ENCODE assay signal across 20 cellular contexts in genomic region chr22:46290121-46290842, GRCh38. TPM values are rescaled to one million over a fixed set of nuclear protein-coding genes. Genes with fewer than 3 reads are reported as not detected.
A peak's percentile ranks its signal among the peaks of the same experiment; 100 is the strongest.
DNase-seq lines count a peak whose midpoint lies in the region; ATAC-seq, FAIRE-seq and TF ChIP-seq lines count a peak whose summit lies in the region.
"Had no signal": no experiment of that assay in that cellular context is flagged by ENCODE, and none has a peak within 500 bp of the region (broad histone marks: within the 10 kb centered on the region; RNA-seq: fewer than 3 reads in every experiment).

No MANE protein-coding gene starts in this region.

- H3K79me2 ChIP-seq in HepG2 (ENCODE audit: insufficient read depth, low read length) (no peaks in the 10 kb centered on the region), OCI-LY7 (ENCODE audit: insufficient read depth, low read depth, low read length) (no peaks in the 10 kb centered on the region)

- intact Hi-C loops in HepG2 (cut with micrococcal nuclease; ENCODE audit: unreplicated experiment) = no loop called here
- intact Hi-C loops in right lobe of liver (cut with DNase I) = no loop called here
- intact Hi-C loops in dendritic cell treated with granulocyte-macrophage colony-stimulating factor and Interleukin-4, amounts not matched to agents 40 ng/mL and 50 ng/mL, for 4 days (cut with micrococcal nuclease) = loop anchor here (5.0 to 10.0 kb wide), 2 partner anchors 38 to 285 kb away; partner anchors contain the start of gene CDPF1
- intact Hi-C loops in naive thymus-derived CD4-positive, alpha-beta T cell (cut with micrococcal nuclease) = no loop called here
- intact Hi-C loops in OCI-LY7 (cut with micrococcal nuclease; ENCODE audit: unreplicated experiment) = loop anchor here (10.0 kb wide), 1 partner anchor 255 kb away; no protein-coding TSS in a partner anchor

- POLR2A ChIA-PET in HepG2 (lab: Yijun Ruan, JAX) = interaction anchor here (1.1 to 2.7 kb wide), 3 partner anchors 10 to 22 kb away, joined by 3 to 9 read pairs (median 8); partner anchors contain the start of gene TTC38
- POLR2A ChIA-PET in naive thymus-derived CD4-positive, alpha-beta T cell (lab: Charles Lee) = interaction anchor here (1.3 kb wide), 1 partner anchor 40 kb away, joined by 4 read pairs; the partner anchor contains the start of gene CDPF1
- POLR2A ChIA-PET in OCI-LY7 (lab: Charles Lee) = no interaction called here
- POLR2A ChIA-PET in RWPE1 (lab: Yijun Ruan, JAX; ENCODE audit: low non-redundant PET) = no interaction called here

- no peaks in the 10 kb centered on the region for H4K20me1 ChIP-seq in HepG2 (ENCODE audit: insufficient read depth, low read length)
- no peaks in the 10 kb centered on the region for H4K20me1 ChIP-seq in OCI-LY7 (ENCODE audit: insufficient read depth, low read length)

- WGBS in HepG2 (ENCODE audit: low lambda C conversion rate) = 98% methylated on average over 17 of the region's 17 CpGs
- WGBS in right lobe of liver (ENCODE audit: insufficient coverage, low coverage, low lambda C conversion rate, missing lambda C conversion rate) = 81% methylated on average over 11 of the region's 17 CpGs

- no peak overlapping the region for H3K9ac ChIP-seq in HepG2 (ENCODE audit: insufficient read depth, low read depth, low read length)

- H3K27ac ChIP-seq in HepG2 (ENCODE audit: extremely low read length, insufficient read depth, low read length) (no peak overlapping the region), right lobe of liver (no peak overlapping the region), OCI-LY7 (ENCODE audit: low read depth, low read length, poor library complexity, severe bottlenecking) (no peak overlapping the region), RWPE1 (no peak overlapping the region)
- no peak overlapping the region for H3K27ac ChIP-seq in naive thymus-derived CD4-positive, alpha-beta T cell (ENCODE audit: low read depth, low read length)
- H3K27ac ChIP-seq: testis had no signal

- TF ChIP-seq EP300 in HepG2 (IDR thresholded peaks at IDR 0.05; ENCODE audit: low read depth in 2 of 2, low read length in 2 of 2) = no peak
- TF ChIP-seq EP300 in HepG2 (CRISPR knock-in tag; IDR thresholded peaks at IDR 0.05; ENCODE audit: borderline replicate concordance) = no peak

- H2AFZ ChIP-seq in HepG2 (ENCODE audit: low read length) (no peak overlapping the region), OCI-LY7 (ENCODE audit: low read length) (no peak overlapping the region)

- CTCF ChIA-PET in HepG2 (lab: Yijun Ruan, JAX; ENCODE audit: low intra/inter-chr PET ratio, low total read pairs) = no interaction called here
- CTCF ChIA-PET in naive thymus-derived CD4-positive, alpha-beta T cell (lab: Charles Lee) = no interaction called here
- CTCF ChIA-PET in OCI-LY7 (lab: Charles Lee; ENCODE audit: unreplicated experiment) = interaction anchor here (0.6 kb wide), 1 partner anchor 165 kb away, joined by 3 read pairs; no protein-coding TSS in a partner anchor
- CTCF ChIA-PET in RWPE1 (lab: Yijun Ruan, JAX) = no interaction called here

- no peak for TF ChIP-seq CTCF in HepG2 (CRISPR knock-in tag; IDR thresholded peaks at IDR 0.05)
- TF ChIP-seq CTCF in right lobe of liver (IDR thresholded peaks at IDR 0.05) = no peak
- no peak for TF ChIP-seq CTCF in OCI-LY7 (conservative IDR thresholded peaks at IDR 0.05; ENCODE audit: low read length)
- no peak for TF ChIP-seq CTCF in RWPE1 (conservative IDR thresholded peaks at IDR 0.05; ENCODE audit: low read depth)

- H3K4me1 ChIP-seq in HepG2 (ENCODE audit: insufficient read depth, low read length) (peaks cover 2% of the 10 kb centered on the region), right lobe of liver (no peaks in the 10 kb centered on the region), OCI-LY7 (ENCODE audit: insufficient read depth, low read length, poor library complexity, severe bottlenecking) (peaks cover 47% of the 10 kb centered on the region)
- peaks cover 0 to 27% of the 10 kb centered on the region in 2 donors for H3K4me1 ChIP-seq in naive thymus-derived CD4-positive, alpha-beta T cell (ENCODE audit: control insufficient read depth in 2 of 2, insufficient read depth in 2 of 2, low read length in 2 of 2)
- H3K4me1 ChIP-seq: testis had no signal

- no peak for FAIRE-seq in HepG2 (lab: Jason Lieb, UNC)
- FAIRE-seq: TTC549 had no signal

- TF ChIP-seq POLR2A in HepG2 (IDR thresholded peaks at IDR 0.05; ENCODE audit: insufficient read depth in 1 of 2, low read depth in 2 of 2, low read length in 2 of 2) (peak in 1 of 2 experiments; percentile 39; a peak in 1 of 4 replicates), right lobe of liver (IDR thresholded peaks at IDR 0.05) (no peak)

- no peaks in the 10 kb centered on the region for H3K9me2 ChIP-seq in OCI-LY7 (ENCODE audit: insufficient read depth, low read length)

- TF ChIP-seq RAD21 in HepG2 (CRISPR knock-in tag; IDR thresholded peaks at IDR 0.05) = no peak

- no peaks in the 10 kb centered on the region for H3K27me3 Mint-ChIP-seq in dendritic cell treated with granulocyte-macrophage colony-stimulating factor and Interleukin-4, amounts not matched to agents 40 ng/mL and 50 ng/mL, for 4 days
- H3K27me3 Mint-ChIP-seq in naive thymus-derived CD4-positive, alpha-beta T cell = no peaks in the 10 kb centered on the region
- H3K27me3 Mint-ChIP-seq: naive B cell had no signal

- H3K36me3 ChIP-seq in HepG2 (replicated peaks in 1 of 2; ENCODE audit: control insufficient read depth in 1 of 2, insufficient read depth in 2 of 2, low read length in 2 of 2) (peaks cover 36 to 67% of the 10 kb centered on the region in 2 experiments), right lobe of liver (peaks cover 0 to 86% (median 48%) of the 10 kb centered on the region in 4 donors), OCI-LY7 (ENCODE audit: insufficient read depth, low read length) (no peaks in the 10 kb centered on the region)
- no peaks in the 10 kb centered on the region for H3K36me3 ChIP-seq in naive thymus-derived CD4-positive, alpha-beta T cell (ENCODE audit: control insufficient read depth in 2 of 3, insufficient read depth in 3 of 3, low read length in 3 of 3)

- H3K9me3 ChIP-seq in HepG2 (ENCODE audit: low read length) = no peaks in the 10 kb centered on the region
- no peaks in the 10 kb centered on the region for H3K9me3 ChIP-seq in right lobe of liver
- no peaks in the 10 kb centered on the region for H3K9me3 ChIP-seq in naive thymus-derived CD4-positive, alpha-beta T cell (ENCODE audit: control insufficient read depth in 2 of 3, low read length in 3 of 3)
- H3K9me3 ChIP-seq in OCI-LY7 (ENCODE audit: low read length) = no peaks in the 10 kb centered on the region
- H3K9me3 ChIP-seq: testis had no signal

- H3K4me3 Mint-ChIP-seq in dendritic cell treated with granulocyte-macrophage colony-stimulating factor and Interleukin-4, amounts not matched to agents 40 ng/mL and 50 ng/mL, for 4 days = no peak overlapping the region
- H3K4me3 Mint-ChIP-seq in naive thymus-derived CD4-positive, alpha-beta T cell = peak overlapping the region in 2 of 10 donors; percentile 51 to 64
- H3K4me3 Mint-ChIP-seq: HFFc6 had no signal

- ATAC-seq in HepG2 = no peak
- no peak for ATAC-seq in right lobe of liver
- peak; percentile 30 for ATAC-seq in naive thymus-derived CD4-positive, alpha-beta T cell

- H3K9me3 Mint-ChIP-seq in dendritic cell treated with granulocyte-macrophage colony-stimulating factor and Interleukin-4, amounts not matched to agents 40 ng/mL and 50 ng/mL, for 4 days = no peaks in the 10 kb centered on the region
- peaks cover 0 to 5% (median 0%) of the 10 kb centered on the region in 11 donors for H3K9me3 Mint-ChIP-seq in naive thymus-derived CD4-positive, alpha-beta T cell
- H3K9me3 Mint-ChIP-seq: HFFc6 had no signal

- DNase-seq in HepG2 (ENCODE audit: low spot score) = no peak
- no peak for DNase-seq in right lobe of liver
- no peak for DNase-seq in naive thymus-derived CD4-positive, alpha-beta T cell
- DNase-seq in NCI-H446 (lab: John Stamatoyannopoulos, UW) = no peak
- DNase-seq in OCI-LY7 (ENCODE audit: low spot score) = no peak
- no peak for DNase-seq in nucleus accumbens (lab: John Stamatoyannopoulos, UW)
- no peak for DNase-seq in RWPE1 (ENCODE audit: low spot score)
- DNase-seq: activated CD4-positive, alpha-beta T cell treated with anti-CD3 and anti-CD28 coated beads for 4 hours; activated naive CD4-positive, alpha-beta T cell; head of caudate nucleus; HFFc6; mammary epithelial cell; naive B cell; NCI-H2029; NCI-H510A treated with DMSO at 0.1 percent for 48 hours; RPMI8226; testis had no signal

- in situ Hi-C loops in HepG2 (cut with HindIII; ENCODE audit: extremely low pct_ligation_motif_present, low pct_unique_long_range_greater_than_20kb) = no loop called here

- H3K4me3 ChIP-seq in HepG2 (replicated peaks in 1 of 3; ENCODE audit: insufficient read depth in 1 of 3, low read depth in 2 of 3, low read length in 3 of 3) = no peak overlapping the region
- no peak overlapping the region for H3K4me3 ChIP-seq in right lobe of liver
- H3K4me3 ChIP-seq in naive thymus-derived CD4-positive, alpha-beta T cell (ENCODE audit: low read length) = no peak overlapping the region
- no peak overlapping the region for H3K4me3 ChIP-seq in OCI-LY7 (ENCODE audit: low read depth, low read length, poor library complexity, severe bottlenecking)
- H3K4me3 ChIP-seq: testis had no signal

- H3K36me3 Mint-ChIP-seq in dendritic cell treated with granulocyte-macrophage colony-stimulating factor and Interleukin-4, amounts not matched to agents 40 ng/mL and 50 ng/mL, for 4 days (ENCODE audit: low read depth) = peaks cover 78% of the 10 kb centered on the region
- H3K36me3 Mint-ChIP-seq in naive thymus-derived CD4-positive, alpha-beta T cell = peaks cover 4 to 31% (median 7%) of the 10 kb centered on the region in 5 donors

- H3K4me2 ChIP-seq in HepG2 (ENCODE audit: low read depth, low read length) (no peak overlapping the region), OCI-LY7 (ENCODE audit: low read length) (no peak overlapping the region)

- BruUV-seq in HepG2 (replicated peaks; lab: Mats Ljungman, UMichigan) (no TSS peak), OCI-LY7 (replicated peaks; lab: Mats Ljungman, UMichigan) (no TSS peak)

- H3K27me3 ChIP-seq in HepG2 (ENCODE audit: control insufficient read depth in 1 of 2, insufficient read depth in 2 of 2, low read length in 2 of 2) (no peaks in the 10 kb centered on the region), right lobe of liver (no peaks in the 10 kb centered on the region)
- H3K27me3 ChIP-seq in naive thymus-derived CD4-positive, alpha-beta T cell (ENCODE audit: control insufficient read depth in 2 of 2, insufficient read depth in 2 of 2, low read length in 2 of 2) = no peaks in the 10 kb centered on the region
- H3K27me3 ChIP-seq: testis had no signal

- H3K27ac Mint-ChIP-seq in dendritic cell treated with granulocyte-macrophage colony-stimulating factor and Interleukin-4, amounts not matched to agents 40 ng/mL and 50 ng/mL, for 4 days = peak overlapping the region; percentile 72
- peak overlapping the region in 1 of 9 donors; percentile 69 for H3K27ac Mint-ChIP-seq in naive thymus-derived CD4-positive, alpha-beta T cell
- H3K27ac Mint-ChIP-seq: HFFc6 had no signal

- peaks cover 45% of the 10 kb centered on the region for H3K4me1 Mint-ChIP-seq in dendritic cell treated with granulocyte-macrophage colony-stimulating factor and Interleukin-4, amounts not matched to agents 40 ng/mL and 50 ng/mL, for 4 days (ENCODE audit: low read depth)
- H3K4me1 Mint-ChIP-seq in naive thymus-derived CD4-positive, alpha-beta T cell = peaks cover 0 to 38% (median 9%) of the 10 kb centered on the region in 7 donors

RNA-seq across cellular contexts. Expression of gene GTSE1, which starts 6.4 kb away (rescaled TPM):
- total RNA-seq in HepG2 (2016; rRNA removed; fragmentation: Illumina TruSeq; extraction: Trizol) (13.5 and 15.3 TPM in 2 replicates), right lobe of liver (under 1 TPM; 0.15 to 0.84 (median 0.52) TPM), OCI-LY7 (2022) (109 and 114 TPM in 2 replicates)
- total RNA-seq in HepG2 (2016; cell fraction: cytosol; rRNA removed; fragmentation: Illumina TruSeq; extraction: Trizol; ENCODE audit: low read depth) = 9.5 and 10.9 TPM in 2 replicates
- 12.5 and 14.4 TPM in 2 replicates for total RNA-seq in HepG2 (2016; cell fraction: insoluble cytoplasmic fraction; rRNA removed; fragmentation: Illumina TruSeq; extraction: Trizol)
- total RNA-seq in HepG2 (2016; cell fraction: membrane; rRNA removed; fragmentation: Illumina TruSeq; extraction: Trizol) = 16.2 and 16.3 TPM in 2 replicates
- 13.0 and 13.4 TPM in 2 replicates for total RNA-seq in HepG2 (2016; cell fraction: nucleus; rRNA removed; fragmentation: Illumina TruSeq; extraction: Trizol)
- 7.0 and 10.7 TPM in 2 replicates for polyA plus RNA-seq in HepG2 (2011; rRNA removed)
- 4.1 and 6.8 TPM in 2 replicates for polyA plus RNA-seq in HepG2 (2011; cell fraction: cytosol; rRNA removed)
- 14.2 and 21.4 TPM in 2 replicates for polyA plus RNA-seq in HepG2 (2011; cell fraction: nucleus; rRNA removed)
- 4.6 and 8.5 TPM in 2 replicates for polyA plus RNA-seq in HepG2 (2012)
- polyA plus RNA-seq in HepG2 (2016; cell fraction: cytosol; fragmentation: Illumina TruSeq; extraction: Trizol; ENCODE audit: low read depth) = 6.3 and 6.9 TPM in 2 replicates
- 17.8 and 23.8 TPM in 2 replicates for polyA plus RNA-seq in HepG2 (2016; cell fraction: insoluble cytoplasmic fraction; fragmentation: Illumina TruSeq; extraction: Trizol; ENCODE audit: low read depth)
- polyA plus RNA-seq in HepG2 (2016; cell fraction: membrane; fragmentation: Illumina TruSeq; extraction: Trizol; ENCODE audit: low read depth) = 16.6 and 17.2 TPM in 2 replicates
- 56.0 and 61.7 TPM in 2 replicates for polyA plus RNA-seq in HepG2 (2016; cell fraction: nucleus; fragmentation: Illumina TruSeq; extraction: Trizol; ENCODE audit: insufficient read depth, low read depth)
- polyA minus RNA-seq in HepG2 (2011; rRNA and poly(A)+ RNA removed; ENCODE audit: low replicate concordance) = 12.6 and 23.6 TPM in 2 replicates
- 6.7 and 8.3 TPM in 2 replicates for polyA minus RNA-seq in HepG2 (2011; cell fraction: cytosol; rRNA and poly(A)+ RNA removed)
- polyA minus RNA-seq in HepG2 (2011; cell fraction: nucleus; rRNA and poly(A)+ RNA removed) = 9.7 and 11.5 TPM in 2 replicates
- 10 to 100 TPM in 1 of 5 experiments, under 1 TPM in 2, not detected in 2; 0.30 to 55.5 (median 0.61) TPM for total RNA-seq in naive thymus-derived CD4-positive, alpha-beta T cell
- polyA plus RNA-seq in naive thymus-derived CD4-positive, alpha-beta T cell = not detected
- 54.7 and 56.0 TPM in 2 replicates for total RNA-seq in OCI-LY7 (2014; rRNA removed; shearing (Covaris generic))

RNA-seq across cellular contexts. Expression of gene TTC38, which starts 22.5 kb away (rescaled TPM):
- total RNA-seq in HepG2 (2016; rRNA removed; fragmentation: Illumina TruSeq; extraction: Trizol) (105 and 106 TPM in 2 replicates), right lobe of liver (100 to 1,000 TPM in 5 of 6 experiments, 10 to 100 TPM in 1; 91.1 to 278 (median 195) TPM), OCI-LY7 (2022) (2.4 and 2.7 TPM in 2 replicates)
- 14.0 and 16.3 TPM in 2 replicates for total RNA-seq in HepG2 (2016; cell fraction: cytosol; rRNA removed; fragmentation: Illumina TruSeq; extraction: Trizol; ENCODE audit: low read depth)
- 103 and 105 TPM in 2 replicates for total RNA-seq in HepG2 (2016; cell fraction: insoluble cytoplasmic fraction; rRNA removed; fragmentation: Illumina TruSeq; extraction: Trizol)
- total RNA-seq in HepG2 (2016; cell fraction: membrane; rRNA removed; fragmentation: Illumina TruSeq; extraction: Trizol) = 37.6 and 39.1 TPM in 2 replicates
- 81.8 and 89.6 TPM in 2 replicates for total RNA-seq in HepG2 (2016; cell fraction: nucleus; rRNA removed; fragmentation: Illumina TruSeq; extraction: Trizol)
- 101 and 112 TPM in 2 replicates for polyA plus RNA-seq in HepG2 (2011; rRNA removed)
- polyA plus RNA-seq in HepG2 (2011; cell fraction: cytosol; rRNA removed) = 120 and 124 TPM in 2 replicates
- polyA plus RNA-seq in HepG2 (2011; cell fraction: nucleus; rRNA removed) = 228 and 272 TPM in 2 replicates
- polyA plus RNA-seq in HepG2 (2012) = 67.9 and 76.1 TPM in 2 replicates
- polyA plus RNA-seq in HepG2 (2016; cell fraction: cytosol; fragmentation: Illumina TruSeq; extraction: Trizol; ENCODE audit: low read depth) = 14.5 and 15.5 TPM in 2 replicates
- polyA plus RNA-seq in HepG2 (2016; cell fraction: insoluble cytoplasmic fraction; fragmentation: Illumina TruSeq; extraction: Trizol; ENCODE audit: low read depth) = 88.5 and 106 TPM in 2 replicates
- 24.0 and 28.8 TPM in 2 replicates for polyA plus RNA-seq in HepG2 (2016; cell fraction: membrane; fragmentation: Illumina TruSeq; extraction: Trizol; ENCODE audit: low read depth)
- polyA plus RNA-seq in HepG2 (2016; cell fraction: nucleus; fragmentation: Illumina TruSeq; extraction: Trizol; ENCODE audit: insufficient read depth, low read depth) = 141 and 185 TPM in 2 replicates
- 60.8 and 197 TPM in 2 replicates for polyA minus RNA-seq in HepG2 (2011; rRNA and poly(A)+ RNA removed; ENCODE audit: low replicate concordance)
- polyA minus RNA-seq in HepG2 (2011; cell fraction: cytosol; rRNA and poly(A)+ RNA removed) = 88.7 and 103 TPM in 2 replicates
- 101 and 103 TPM in 2 replicates for polyA minus RNA-seq in HepG2 (2011; cell fraction: nucleus; rRNA and poly(A)+ RNA removed)
- total RNA-seq in naive thymus-derived CD4-positive, alpha-beta T cell = 10 to 100 TPM in 2 of 5 experiments, 1 to 10 TPM in 3; 4.1 to 26.0 (median 7.2) TPM
- 1 to 10 TPM; 2.9 to 3.8 TPM for polyA plus RNA-seq in naive thymus-derived CD4-positive, alpha-beta T cell
- total RNA-seq in OCI-LY7 (2014; rRNA removed; shearing (Covaris generic)) = 0.21 and 0.44 TPM in 2 replicates

RNA-seq across cellular contexts. Expression of gene PKDREJ, which starts 27.1 kb away (rescaled TPM):
- total RNA-seq in HepG2 (2016; rRNA removed; fragmentation: Illumina TruSeq; extraction: Trizol) (not detected in 2 replicates), right lobe of liver (under 1 TPM in 2 of 6 experiments, not detected in 4; 0.05 to 0.07 TPM), OCI-LY7 (2022) (not detected in 2 replicates)
- total RNA-seq in HepG2 (2016; cell fraction: cytosol; rRNA removed; fragmentation: Illumina TruSeq; extraction: Trizol; ENCODE audit: low read depth) = not detected in 2 replicates
- not detected in 2 replicates for total RNA-seq in HepG2 (2016; cell fraction: insoluble cytoplasmic fraction; rRNA removed; fragmentation: Illumina TruSeq; extraction: Trizol)
- total RNA-seq in HepG2 (2016; cell fraction: membrane; rRNA removed; fragmentation: Illumina TruSeq; extraction: Trizol) = not detected in 2 replicates
- not detected in 2 replicates for total RNA-seq in HepG2 (2016; cell fraction: nucleus; rRNA removed; fragmentation: Illumina TruSeq; extraction: Trizol)
- 0.01 TPM in 1 of 2 replicates, not detected in the other for polyA plus RNA-seq in HepG2 (2011; rRNA removed)
- polyA plus RNA-seq in HepG2 (2011; cell fraction: cytosol; rRNA removed) = 0.01 TPM in 1 of 2 replicates, not detected in the other
- polyA plus RNA-seq in HepG2 (2011; cell fraction: nucleus; rRNA removed) = 0.02 TPM in 1 of 2 replicates, not detected in the other
- 0.27 and 0.29 TPM in 2 replicates for polyA plus RNA-seq in HepG2 (2012)
- polyA plus RNA-seq in HepG2 (2016; cell fraction: cytosol; fragmentation: Illumina TruSeq; extraction: Trizol; ENCODE audit: low read depth) = not detected in 2 replicates
- polyA plus RNA-seq in HepG2 (2016; cell fraction: insoluble cytoplasmic fraction; fragmentation: Illumina TruSeq; extraction: Trizol; ENCODE audit: low read depth) = not detected in 2 replicates
- not detected in 2 replicates for polyA plus RNA-seq in HepG2 (2016; cell fraction: membrane; fragmentation: Illumina TruSeq; extraction: Trizol; ENCODE audit: low read depth)
- polyA plus RNA-seq in HepG2 (2016; cell fraction: nucleus; fragmentation: Illumina TruSeq; extraction: Trizol; ENCODE audit: insufficient read depth, low read depth) = not detected in 2 replicates
- not detected in 2 replicates for polyA minus RNA-seq in HepG2 (2011; rRNA and poly(A)+ RNA removed; ENCODE audit: low replicate concordance)
- not detected in 2 replicates for polyA minus RNA-seq in HepG2 (2011; cell fraction: cytosol; rRNA and poly(A)+ RNA removed)
- not detected in 2 replicates for polyA minus RNA-seq in HepG2 (2011; cell fraction: nucleus; rRNA and poly(A)+ RNA removed)
- total RNA-seq in naive thymus-derived CD4-positive, alpha-beta T cell = not detected
- not detected for polyA plus RNA-seq in naive thymus-derived CD4-positive, alpha-beta T cell
- not detected in 2 replicates for total RNA-seq in OCI-LY7 (2014; rRNA removed; shearing (Covaris generic))
- total RNA-seq: Daoy, HFFc6, mammary epithelial cell had no signal
- polyA plus RNA-seq: mammary epithelial cell had no signal

RNA-seq across cellular contexts. Expression of gene CDPF1, which starts 40.2 kb away (rescaled TPM):
- total RNA-seq in HepG2 (2016; rRNA removed; fragmentation: Illumina TruSeq; extraction: Trizol) (5.2 and 6.0 TPM in 2 replicates), right lobe of liver (1 to 10 TPM; 1.8 to 7.1 (median 3.3) TPM), OCI-LY7 (2022) (15.4 and 19.4 TPM in 2 replicates)
- 3.1 and 4.1 TPM in 2 replicates for total RNA-seq in HepG2 (2016; cell fraction: cytosol; rRNA removed; fragmentation: Illumina TruSeq; extraction: Trizol; ENCODE audit: low read depth)
- total RNA-seq in HepG2 (2016; cell fraction: insoluble cytoplasmic fraction; rRNA removed; fragmentation: Illumina TruSeq; extraction: Trizol) = 4.7 and 6.0 TPM in 2 replicates
- total RNA-seq in HepG2 (2016; cell fraction: membrane; rRNA removed; fragmentation: Illumina TruSeq; extraction: Trizol) = 5.4 and 6.4 TPM in 2 replicates
- total RNA-seq in HepG2 (2016; cell fraction: nucleus; rRNA removed; fragmentation: Illumina TruSeq; extraction: Trizol) = 2.8 and 3.8 TPM in 2 replicates
- 7.4 and 8.1 TPM in 2 replicates for polyA plus RNA-seq in HepG2 (2011; rRNA removed)
- 7.0 and 8.0 TPM in 2 replicates for polyA plus RNA-seq in HepG2 (2011; cell fraction: cytosol; rRNA removed)
- polyA plus RNA-seq in HepG2 (2011; cell fraction: nucleus; rRNA removed) = 15.6 and 19.1 TPM in 2 replicates
- polyA plus RNA-seq in HepG2 (2012) = 3.3 and 4.7 TPM in 2 replicates
- 2.9 and 3.7 TPM in 2 replicates for polyA plus RNA-seq in HepG2 (2016; cell fraction: cytosol; fragmentation: Illumina TruSeq; extraction: Trizol; ENCODE audit: low read depth)
- polyA plus RNA-seq in HepG2 (2016; cell fraction: insoluble cytoplasmic fraction; fragmentation: Illumina TruSeq; extraction: Trizol; ENCODE audit: low read depth) = 4.6 and 5.8 TPM in 2 replicates
- polyA plus RNA-seq in HepG2 (2016; cell fraction: membrane; fragmentation: Illumina TruSeq; extraction: Trizol; ENCODE audit: low read depth) = 5.2 and 5.7 TPM in 2 replicates
- 4.2 and 5.9 TPM in 2 replicates for polyA plus RNA-seq in HepG2 (2016; cell fraction: nucleus; fragmentation: Illumina TruSeq; extraction: Trizol; ENCODE audit: insufficient read depth, low read depth)
- 3.5 and 3.6 TPM in 2 replicates for polyA minus RNA-seq in HepG2 (2011; rRNA and poly(A)+ RNA removed; ENCODE audit: low replicate concordance)
- polyA minus RNA-seq in HepG2 (2011; cell fraction: cytosol; rRNA and poly(A)+ RNA removed) = 1.3 and 2.3 TPM in 2 replicates
- polyA minus RNA-seq in HepG2 (2011; cell fraction: nucleus; rRNA and poly(A)+ RNA removed) = 1.9 and 2.2 TPM in 2 replicates
- total RNA-seq in naive thymus-derived CD4-positive, alpha-beta T cell = 10 to 100 TPM in 3 of 5 experiments, 1 to 10 TPM in 2; 4.2 to 13.8 (median 11.7) TPM
- polyA plus RNA-seq in naive thymus-derived CD4-positive, alpha-beta T cell = 10 to 100 TPM; 17.8 TPM
- 17.4 and 22.7 TPM in 2 replicates for total RNA-seq in OCI-LY7 (2014; rRNA removed; shearing (Covaris generic))

RNA-seq across cellular contexts. Expression of gene TRMU, which starts 45.2 kb away (rescaled TPM):
- total RNA-seq in HepG2 (2016; rRNA removed; fragmentation: Illumina TruSeq; extraction: Trizol) (47.7 and 50.2 TPM in 2 replicates), right lobe of liver (10 to 100 TPM; 17.2 to 24.2 (median 19.9) TPM), OCI-LY7 (2022) (109 and 121 TPM in 2 replicates)
- 18.2 and 23.3 TPM in 2 replicates for total RNA-seq in HepG2 (2016; cell fraction: cytosol; rRNA removed; fragmentation: Illumina TruSeq; extraction: Trizol; ENCODE audit: low read depth)
- 47.8 and 51.9 TPM in 2 replicates for total RNA-seq in HepG2 (2016; cell fraction: insoluble cytoplasmic fraction; rRNA removed; fragmentation: Illumina TruSeq; extraction: Trizol)
- total RNA-seq in HepG2 (2016; cell fraction: membrane; rRNA removed; fragmentation: Illumina TruSeq; extraction: Trizol) = 29.1 and 30.8 TPM in 2 replicates
- total RNA-seq in HepG2 (2016; cell fraction: nucleus; rRNA removed; fragmentation: Illumina TruSeq; extraction: Trizol) = 60.2 and 64.2 TPM in 2 replicates
- 31.0 and 32.1 TPM in 2 replicates for polyA plus RNA-seq in HepG2 (2011; rRNA removed)
- 19.1 and 26.5 TPM in 2 replicates for polyA plus RNA-seq in HepG2 (2011; cell fraction: cytosol; rRNA removed)
- polyA plus RNA-seq in HepG2 (2011; cell fraction: nucleus; rRNA removed) = 132 and 159 TPM in 2 replicates
- 26.7 and 28.6 TPM in 2 replicates for polyA plus RNA-seq in HepG2 (2012)
- polyA plus RNA-seq in HepG2 (2016; cell fraction: cytosol; fragmentation: Illumina TruSeq; extraction: Trizol; ENCODE audit: low read depth) = 8.9 and 10.9 TPM in 2 replicates
- polyA plus RNA-seq in HepG2 (2016; cell fraction: insoluble cytoplasmic fraction; fragmentation: Illumina TruSeq; extraction: Trizol; ENCODE audit: low read depth) = 51.8 and 58.5 TPM in 2 replicates
- 20.5 and 21.0 TPM in 2 replicates for polyA plus RNA-seq in HepG2 (2016; cell fraction: membrane; fragmentation: Illumina TruSeq; extraction: Trizol; ENCODE audit: low read depth)
- polyA plus RNA-seq in HepG2 (2016; cell fraction: nucleus; fragmentation: Illumina TruSeq; extraction: Trizol; ENCODE audit: insufficient read depth, low read depth) = 126 and 127 TPM in 2 replicates
- polyA minus RNA-seq in HepG2 (2011; rRNA and poly(A)+ RNA removed; ENCODE audit: low replicate concordance) = 36.9 and 68.5 TPM in 2 replicates
- 9.8 and 12.0 TPM in 2 replicates for polyA minus RNA-seq in HepG2 (2011; cell fraction: cytosol; rRNA and poly(A)+ RNA removed)
- polyA minus RNA-seq in HepG2 (2011; cell fraction: nucleus; rRNA and poly(A)+ RNA removed) = 105 and 171 TPM in 2 replicates
- 10 to 100 TPM; 56.9 to 92.1 (median 70.3) TPM for total RNA-seq in naive thymus-derived CD4-positive, alpha-beta T cell
- polyA plus RNA-seq in naive thymus-derived CD4-positive, alpha-beta T cell = 10 to 100 TPM; 17.9 to 21.1 TPM
- total RNA-seq in OCI-LY7 (2014; rRNA removed; shearing (Covaris generic)) = 73.6 and 88.2 TPM in 2 replicates

Comparison
In these comparisons a context has a peak if more than half of its experiments do, and no peak if none do; other contexts are left out.
1. POLR2A ChIA-PET loops: an anchor here in HepG2 (1.1 to 2.7 kb wide) and naive thymus-derived CD4-positive, alpha-beta T cell (1.3 kb wide); none called in OCI-LY7 and RWPE1.
2. intact Hi-C loops: an anchor here in dendritic cell treated with granulocyte-macrophage colony-stimulating factor and Interleukin-4, amounts not matched to agents 40 ng/mL and 50 ng/mL, for 4 days (5.0 to 10.0 kb wide) and OCI-LY7 (10.0 kb wide); none called in HepG2, right lobe of liver and naive thymus-derived CD4-positive, alpha-beta T cell.